1 cellular context compared by ENCODE assay signal in the genomic region with DNA sequence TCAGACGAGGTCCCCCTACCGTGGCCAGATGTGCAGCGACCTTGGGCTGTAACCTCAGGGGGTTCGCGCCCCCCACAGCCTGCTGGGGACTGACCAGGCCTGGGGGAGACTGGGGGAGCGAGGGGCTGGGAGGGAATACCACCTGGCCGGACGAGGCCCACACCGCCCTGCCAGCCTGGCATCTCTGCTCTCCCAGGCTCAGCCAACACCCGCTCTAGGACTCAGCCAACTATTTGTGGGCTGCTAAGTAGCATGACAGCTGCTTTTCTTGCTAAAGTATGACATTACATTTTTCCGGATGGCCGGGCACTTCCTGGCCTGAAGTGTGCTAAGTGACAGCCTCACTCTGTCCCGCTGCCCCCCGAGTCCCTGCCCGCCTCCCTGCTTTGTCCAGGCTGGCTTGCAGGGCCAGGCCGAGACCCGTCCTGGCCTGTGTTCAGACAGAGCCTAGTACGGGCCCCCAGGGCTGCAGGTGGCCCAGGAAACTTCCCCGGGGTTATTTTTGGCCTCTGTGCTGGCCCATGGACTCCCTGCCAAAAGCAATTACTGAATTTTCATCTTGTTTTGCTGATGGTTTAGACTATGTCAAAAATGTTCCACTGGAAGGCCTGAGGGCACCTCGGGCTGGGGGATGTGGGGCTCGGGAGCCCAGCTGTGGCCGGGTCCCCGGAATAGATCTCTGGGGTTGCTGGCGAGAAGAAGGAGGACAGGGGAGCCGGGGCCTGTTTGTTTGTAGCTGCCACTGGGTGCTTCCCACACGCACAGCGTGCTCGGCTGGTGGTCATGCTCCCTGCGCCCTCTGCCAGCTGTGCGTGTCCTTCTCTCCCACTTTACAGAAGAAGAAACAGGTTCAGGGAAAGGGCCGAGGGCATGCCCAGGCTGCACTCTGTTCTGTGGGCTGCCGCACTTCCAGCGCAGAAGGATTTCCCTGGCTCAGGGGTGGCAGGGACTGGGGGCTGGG.
TF ChIP-seq lines count a peak whose summit lies in the region.

No MANE protein-coding gene starts in this region.

TF ChIP-seq in WTC11, 78 proteins besides CTCF, POLR2A, EP300 and RAD21:
- no peak for TF ChIP-seq GTF2I (CRISPR knock-in tag; conservative IDR thresholded peaks at IDR 0.05)
- TF ChIP-seq CBFB (CRISPR knock-in tag; IDR thresholded peaks at IDR 0.05; ENCODE audit: low read depth), result no peak
- TF ChIP-seq GABPB1 (CRISPR knock-in tag; IDR thresholded peaks at IDR 0.05), result no peak
- TF ChIP-seq, protein P1, sequence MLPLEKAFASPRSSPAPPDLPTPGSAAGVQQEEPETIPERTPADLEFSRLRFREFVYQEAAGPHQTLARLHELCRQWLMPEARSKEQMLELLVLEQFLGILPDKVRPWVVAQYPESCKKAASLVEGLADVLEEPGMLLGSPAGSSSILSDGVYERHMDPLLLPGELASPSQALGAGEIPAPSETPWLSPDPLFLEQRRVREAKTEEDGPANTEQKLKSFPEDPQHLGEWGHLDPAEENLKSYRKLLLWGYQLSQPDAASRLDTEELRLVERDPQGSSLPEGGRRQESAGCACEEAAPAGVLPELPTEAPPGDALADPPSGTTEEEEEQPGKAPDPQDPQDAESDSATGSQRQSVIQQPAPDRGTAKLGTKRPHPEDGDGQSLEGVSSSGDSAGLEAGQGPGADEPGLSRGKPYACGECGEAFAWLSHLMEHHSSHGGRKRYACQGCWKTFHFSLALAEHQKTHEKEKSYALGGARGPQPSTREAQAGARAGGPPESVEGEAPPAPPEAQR (CRISPR knock-in tag; IDR thresholded peaks at IDR 0.05), result no peak
- TF ChIP-seq FOXK1 (CRISPR knock-in tag; IDR thresholded peaks at IDR 0.05), result no peak
- TF ChIP-seq, protein P2, sequence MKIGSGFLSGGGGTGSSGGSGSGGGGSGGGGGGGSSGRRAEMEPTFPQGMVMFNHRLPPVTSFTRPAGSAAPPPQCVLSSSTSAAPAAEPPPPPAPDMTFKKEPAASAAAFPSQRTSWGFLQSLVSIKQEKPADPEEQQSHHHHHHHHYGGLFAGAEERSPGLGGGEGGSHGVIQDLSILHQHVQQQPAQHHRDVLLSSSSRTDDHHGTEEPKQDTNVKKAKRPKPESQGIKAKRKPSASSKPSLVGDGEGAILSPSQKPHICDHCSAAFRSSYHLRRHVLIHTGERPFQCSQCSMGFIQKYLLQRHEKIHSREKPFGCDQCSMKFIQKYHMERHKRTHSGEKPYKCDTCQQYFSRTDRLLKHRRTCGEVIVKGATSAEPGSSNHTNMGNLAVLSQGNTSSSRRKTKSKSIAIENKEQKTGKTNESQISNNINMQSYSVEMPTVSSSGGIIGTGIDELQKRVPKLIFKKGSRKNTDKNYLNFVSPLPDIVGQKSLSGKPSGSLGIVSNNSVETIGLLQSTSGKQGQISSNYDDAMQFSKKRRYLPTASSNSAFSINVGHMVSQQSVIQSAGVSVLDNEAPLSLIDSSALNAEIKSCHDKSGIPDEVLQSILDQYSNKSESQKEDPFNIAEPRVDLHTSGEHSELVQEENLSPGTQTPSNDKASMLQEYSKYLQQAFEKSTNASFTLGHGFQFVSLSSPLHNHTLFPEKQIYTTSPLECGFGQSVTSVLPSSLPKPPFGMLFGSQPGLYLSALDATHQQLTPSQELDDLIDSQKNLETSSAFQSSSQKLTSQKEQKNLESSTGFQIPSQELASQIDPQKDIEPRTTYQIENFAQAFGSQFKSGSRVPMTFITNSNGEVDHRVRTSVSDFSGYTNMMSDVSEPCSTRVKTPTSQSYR (CRISPR knock-in tag; IDR thresholded peaks at IDR 0.05), result no peak
- TF ChIP-seq, protein P3, sequence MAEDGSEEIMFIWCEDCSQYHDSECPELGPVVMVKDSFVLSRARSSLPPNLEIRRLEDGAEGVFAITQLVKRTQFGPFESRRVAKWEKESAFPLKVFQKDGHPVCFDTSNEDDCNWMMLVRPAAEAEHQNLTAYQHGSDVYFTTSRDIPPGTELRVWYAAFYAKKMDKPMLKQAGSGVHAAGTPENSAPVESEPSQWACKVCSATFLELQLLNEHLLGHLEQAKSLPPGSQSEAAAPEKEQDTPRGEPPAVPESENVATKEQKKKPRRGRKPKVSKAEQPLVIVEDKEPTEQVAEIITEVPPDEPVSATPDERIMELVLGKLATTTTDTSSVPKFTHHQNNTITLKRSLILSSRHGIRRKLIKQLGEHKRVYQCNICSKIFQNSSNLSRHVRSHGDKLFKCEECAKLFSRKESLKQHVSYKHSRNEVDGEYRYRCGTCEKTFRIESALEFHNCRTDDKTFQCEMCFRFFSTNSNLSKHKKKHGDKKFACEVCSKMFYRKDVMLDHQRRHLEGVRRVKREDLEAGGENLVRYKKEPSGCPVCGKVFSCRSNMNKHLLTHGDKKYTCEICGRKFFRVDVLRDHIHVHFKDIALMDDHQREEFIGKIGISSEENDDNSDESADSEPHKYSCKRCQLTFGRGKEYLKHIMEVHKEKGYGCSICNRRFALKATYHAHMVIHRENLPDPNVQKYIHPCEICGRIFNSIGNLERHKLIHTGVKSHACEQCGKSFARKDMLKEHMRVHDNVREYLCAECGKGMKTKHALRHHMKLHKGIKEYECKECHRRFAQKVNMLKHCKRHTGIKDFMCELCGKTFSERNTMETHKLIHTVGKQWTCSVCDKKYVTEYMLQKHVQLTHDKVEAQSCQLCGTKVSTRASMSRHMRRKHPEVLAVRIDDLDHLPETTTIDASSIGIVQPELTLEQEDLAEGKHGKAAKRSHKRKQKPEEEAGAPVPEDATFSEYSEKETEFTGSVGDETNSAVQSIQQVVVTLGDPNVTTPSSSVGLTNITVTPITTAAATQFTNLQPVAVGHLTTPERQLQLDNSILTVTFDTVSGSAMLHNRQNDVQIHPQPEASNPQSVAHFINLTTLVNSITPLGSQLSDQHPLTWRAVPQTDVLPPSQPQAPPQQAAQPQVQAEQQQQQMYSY (CRISPR knock-in tag; IDR thresholded peaks at IDR 0.05), result no peak
- TF ChIP-seq, protein P4, sequence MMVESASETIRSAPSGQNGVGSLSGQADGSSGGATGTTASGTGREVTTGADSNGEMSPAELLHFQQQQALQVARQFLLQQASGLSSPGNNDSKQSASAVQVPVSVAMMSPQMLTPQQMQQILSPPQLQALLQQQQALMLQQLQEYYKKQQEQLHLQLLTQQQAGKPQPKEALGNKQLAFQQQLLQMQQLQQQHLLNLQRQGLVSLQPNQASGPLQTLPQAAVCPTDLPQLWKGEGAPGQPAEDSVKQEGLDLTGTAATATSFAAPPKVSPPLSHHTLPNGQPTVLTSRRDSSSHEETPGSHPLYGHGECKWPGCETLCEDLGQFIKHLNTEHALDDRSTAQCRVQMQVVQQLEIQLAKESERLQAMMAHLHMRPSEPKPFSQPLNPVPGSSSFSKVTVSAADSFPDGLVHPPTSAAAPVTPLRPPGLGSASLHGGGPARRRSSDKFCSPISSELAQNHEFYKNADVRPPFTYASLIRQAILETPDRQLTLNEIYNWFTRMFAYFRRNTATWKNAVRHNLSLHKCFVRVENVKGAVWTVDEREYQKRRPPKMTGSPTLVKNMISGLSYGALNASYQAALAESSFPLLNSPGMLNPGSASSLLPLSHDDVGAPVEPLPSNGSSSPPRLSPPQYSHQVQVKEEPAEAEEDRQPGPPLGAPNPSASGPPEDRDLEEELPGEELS (CRISPR knock-in tag; IDR thresholded peaks at IDR 0.05), result no peak
- TF ChIP-seq FOXP1 (CRISPR knock-in tag; IDR thresholded peaks at IDR 0.05; ENCODE audit: borderline replicate concordance), result no peak
- TF ChIP-seq TEAD4 (CRISPR knock-in tag; IDR thresholded peaks at IDR 0.05), result no peak
- TF ChIP-seq NR2C2 (CRISPR knock-in tag; IDR thresholded peaks at IDR 0.05), result no peak
- TF ChIP-seq HMGA2 (CRISPR knock-in tag; IDR thresholded peaks at IDR 0.05), result no peak
- TF ChIP-seq ZNF219 (CRISPR knock-in tag; IDR thresholded peaks at IDR 0.05; ENCODE audit: borderline replicate concordance), result no peak
- TF ChIP-seq, protein P5, sequence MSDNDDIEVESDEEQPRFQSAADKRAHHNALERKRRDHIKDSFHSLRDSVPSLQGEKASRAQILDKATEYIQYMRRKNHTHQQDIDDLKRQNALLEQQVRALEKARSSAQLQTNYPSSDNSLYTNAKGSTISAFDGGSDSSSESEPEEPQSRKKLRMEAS (CRISPR knock-in tag; IDR thresholded peaks at IDR 0.05), result no peak
- TF ChIP-seq NFYB (CRISPR knock-in tag; conservative IDR thresholded peaks at IDR 0.05; ENCODE audit: low read depth), result no peak
- TF ChIP-seq CREM (CRISPR knock-in tag; IDR thresholded peaks at IDR 0.05), result no peak
- TF ChIP-seq, protein P6, sequence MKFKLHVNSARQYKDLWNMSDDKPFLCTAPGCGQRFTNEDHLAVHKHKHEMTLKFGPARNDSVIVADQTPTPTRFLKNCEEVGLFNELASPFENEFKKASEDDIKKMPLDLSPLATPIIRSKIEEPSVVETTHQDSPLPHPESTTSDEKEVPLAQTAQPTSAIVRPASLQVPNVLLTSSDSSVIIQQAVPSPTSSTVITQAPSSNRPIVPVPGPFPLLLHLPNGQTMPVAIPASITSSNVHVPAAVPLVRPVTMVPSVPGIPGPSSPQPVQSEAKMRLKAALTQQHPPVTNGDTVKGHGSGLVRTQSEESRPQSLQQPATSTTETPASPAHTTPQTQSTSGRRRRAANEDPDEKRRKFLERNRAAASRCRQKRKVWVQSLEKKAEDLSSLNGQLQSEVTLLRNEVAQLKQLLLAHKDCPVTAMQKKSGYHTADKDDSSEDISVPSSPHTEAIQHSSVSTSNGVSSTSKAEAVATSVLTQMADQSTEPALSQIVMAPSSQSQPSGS (CRISPR knock-in tag; IDR thresholded peaks at IDR 0.05; ENCODE audit: borderline replicate concordance, low read depth), result no peak
- TF ChIP-seq KAT7 (CRISPR knock-in tag; IDR thresholded peaks at IDR 0.05; ENCODE audit: borderline replicate concordance), result no peak
- TF ChIP-seq, protein P7, sequence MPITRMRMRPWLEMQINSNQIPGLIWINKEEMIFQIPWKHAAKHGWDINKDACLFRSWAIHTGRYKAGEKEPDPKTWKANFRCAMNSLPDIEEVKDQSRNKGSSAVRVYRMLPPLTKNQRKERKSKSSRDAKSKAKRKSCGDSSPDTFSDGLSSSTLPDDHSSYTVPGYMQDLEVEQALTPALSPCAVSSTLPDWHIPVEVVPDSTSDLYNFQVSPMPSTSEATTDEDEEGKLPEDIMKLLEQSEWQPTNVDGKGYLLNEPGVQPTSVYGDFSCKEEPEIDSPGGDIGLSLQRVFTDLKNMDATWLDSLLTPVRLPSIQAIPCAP (CRISPR knock-in tag; IDR thresholded peaks at IDR 0.05), result no peak
